8 cellular contexts compared by ENCODE assay signal in the genomic region with DNA sequence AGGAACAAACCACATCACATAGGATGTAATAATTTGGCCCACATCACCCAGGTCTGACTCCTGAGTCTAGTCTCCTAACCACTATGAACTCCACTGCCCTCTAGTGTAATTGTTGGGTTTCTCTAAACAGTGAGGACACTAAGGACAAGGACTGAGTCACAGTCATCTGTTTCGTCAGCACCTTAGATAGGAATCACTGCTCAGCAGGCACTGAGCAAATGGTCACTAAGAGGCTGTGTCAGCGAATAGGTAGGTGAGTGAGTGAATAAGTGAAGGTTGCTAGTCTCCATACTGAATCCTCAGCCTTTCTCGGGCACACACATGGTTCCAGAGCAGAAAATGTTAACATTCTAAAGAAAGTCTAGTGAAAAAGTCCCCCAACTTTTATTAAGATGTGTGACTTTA.
DNase-seq lines count a peak whose midpoint lies in the region; ATAC-seq and TF ChIP-seq lines count a peak whose summit lies in the region.

No MANE protein-coding gene starts in this region.

- peak; percentile 55 to 79 (median 74) for ATAC-seq in heart left ventricle

- H3K36me3 ChIP-seq in heart left ventricle: no peaks in the 10 kb centered on the region
- no peaks in the 10 kb centered on the region for H3K36me3 ChIP-seq in testis (ENCODE audit: low read depth, missing control alignments)

- no peak overlapping the region for H3K27ac ChIP-seq in heart left ventricle
- H3K27ac ChIP-seq in testis: no peak overlapping the region

- H3K4me3 ChIP-seq in HFF-Myc (replicated peaks; ENCODE audit: low read depth, low read length) (no peak overlapping the region), heart left ventricle (no peak overlapping the region), testis (no peak overlapping the region)

- intact Hi-C loops in heart left ventricle (cut with DNase I): loop anchor here in 9 of 10 donors (2.0 to 10.0 kb wide), 4 partner anchors 274 to 418 kb away; partner anchors contain the start of gene SPOCK1 (in 1 of the 9)
- intact Hi-C loops in testis (cut with DNase I; ENCODE audit: low total_unique reads): no loop called here

- TF ChIP-seq CTCF in HFF-Myc (IDR thresholded peaks at IDR 0.05; ENCODE audit: low read depth, low read length, missing control alignments) (peak; percentile 58), heart left ventricle (IDR thresholded peaks at IDR 0.05) (peak in 11 of 12 donors; percentile 25 to 59 (median 46)), testis (IDR thresholded peaks at IDR 0.05) (peak; percentile 38 to 43 (median 40))

- H3K9me3 ChIP-seq in heart left ventricle: no peaks in the 10 kb centered on the region
- no peaks in the 10 kb centered on the region for H3K9me3 ChIP-seq in testis

- peaks cover 0 to 10% (median 0%) of the 10 kb centered on the region in 12 donors for H3K4me1 ChIP-seq in heart left ventricle
- H3K4me1 ChIP-seq in testis: no peaks in the 10 kb centered on the region

- DNase-seq in NCI-H510A treated with DMSO at 0.1 percent for 48 hours (lab: John Stamatoyannopoulos, UW): peak; percentile 26
- DNase-seq in NCI-H510A (lab: John Stamatoyannopoulos, UW): no peak
- peak; percentile 71 for DNase-seq in HFF-Myc (ENCODE audit: extremely low read depth, low read depth)
- peak; percentile 52 for DNase-seq in MV-4-11 (lab: John Stamatoyannopoulos, UW)
- peak; percentile 35 for DNase-seq in T1000 (lab: John Stamatoyannopoulos, UW)
- DNase-seq in heart left ventricle: no peak
- peak; percentile 18 for DNase-seq in testis
- DNase-seq in CD1c-positive myeloid dendritic cell (ENCODE audit: extremely low spot score): no peak

- TF ChIP-seq POLR2A in heart left ventricle (IDR thresholded peaks at IDR 0.05) (no peak), testis (IDR thresholded peaks at IDR 0.05) (no peak)

- H3K27me3 ChIP-seq in heart left ventricle (no peaks in the 10 kb centered on the region), testis (no peaks in the 10 kb centered on the region)

- 51 to 60% (median 56%) methylated on average over 3 of the region's 3 CpGs for WGBS in heart left ventricle, 4 donors
- WGBS in testis, 2 donors: 56 to 72% methylated on average over 3 of the region's 3 CpGs

Comparison
In these comparisons a context has a peak if more than half of its experiments do, and no peak if none do; other contexts are left out.
1. DNase-seq: peak in NCI-H510A treated with DMSO at 0.1 percent for 48 hours (single experiment), HFF-Myc (single experiment), MV-4-11 (single experiment), T1000 (single experiment) and testis (single experiment); none in NCI-H510A (single experiment), heart left ventricle (0 of 5) and CD1c-positive myeloid dendritic cell (single experiment).
2. Peak in every context shown above with its lines, with median percentiles within 50 percentile points of each other: CTCF ChIP-seq.